Comparison of ENCODE assay signal across 25 cellular contexts in genomic region chr2:167718560-167718959, GRCh38.
"Had no signal": no experiment of that assay in that cellular context is flagged by ENCODE, and none has a peak within 500 bp of the region (broad histone marks: within the 10 kb centered on the region; RNA-seq: fewer than 3 reads in every experiment).

No MANE protein-coding gene starts in this region.

- H3K9me3 ChIP-seq: esophagus squamous epithelium, psoas muscle, testis, upper lobe of left lung, uterus had no signal

- H3K4me3 ChIP-seq: esophagus squamous epithelium, heart right ventricle, psoas muscle, skin epidermis, spleen, testis, tibial nerve, upper lobe of left lung, uterus had no signal

- H3K4me1 ChIP-seq: esophagus squamous epithelium, heart right ventricle, psoas muscle, spleen, testis, tibial nerve, upper lobe of left lung, uterus had no signal

- H3K27ac ChIP-seq: esophagus squamous epithelium, heart right ventricle, psoas muscle, skin epidermis, spleen, testis, tibial nerve, upper lobe of left lung, uterus had no signal

- DNase-seq: cortex of kidney; effector memory CD8-positive, alpha-beta T cell; erythroblast; esophagus squamous epithelium; foreskin melanocyte; glutamatergic neuron; heart right ventricle; hippocampal formation; left cardiac atrium; mesendoderm; midbrain; naive thymus-derived CD4-positive, alpha-beta T cell; nucleus accumbens; psoas muscle; right cardiac atrium; spleen; stimulated activated CD4-positive, alpha-beta T cell treated with anti-CD3 and anti-CD28 coated beads, Interleukin-4, amount 100 ng/mL, for 4 hours; stimulated activated naive CD8-positive, alpha-beta T cell treated with anti-CD3 and anti-CD28 coated beads, Interleukin-15, Interleukin-2, amounts not matched to agents 100 U/mL and 50 U/mL, for 24 hours; substantia nigra; testis; upper lobe of left lung; uterus had no signal

- H3K27me3 ChIP-seq: esophagus squamous epithelium, spleen, testis, tibial nerve, upper lobe of left lung, uterus had no signal

- ATAC-seq: effector memory CD8-positive, alpha-beta T cell; heart right ventricle; left cardiac atrium; naive thymus-derived CD4-positive, alpha-beta T cell; psoas muscle; right cardiac atrium; stimulated activated memory B cell treated with anti-CD40 and anti-IgM and Interleukin-4, amounts not matched to agents 10 μg/mL and 1 μg/mL and 100 μg/mL, for 72 hours; stimulated activated naive CD8-positive, alpha-beta T cell treated with anti-CD3 and anti-CD28 coated beads, Interleukin-15, Interleukin-2, amounts not matched to agents 100 U/mL and 50 U/mL, for 24 hours had no signal

- H3K36me3 ChIP-seq: esophagus squamous epithelium, heart right ventricle, spleen, tibial nerve, upper lobe of left lung, uterus had no signal
